Comparison of ENCODE assay signal across 8 cellular contexts in the genomic region with DNA sequence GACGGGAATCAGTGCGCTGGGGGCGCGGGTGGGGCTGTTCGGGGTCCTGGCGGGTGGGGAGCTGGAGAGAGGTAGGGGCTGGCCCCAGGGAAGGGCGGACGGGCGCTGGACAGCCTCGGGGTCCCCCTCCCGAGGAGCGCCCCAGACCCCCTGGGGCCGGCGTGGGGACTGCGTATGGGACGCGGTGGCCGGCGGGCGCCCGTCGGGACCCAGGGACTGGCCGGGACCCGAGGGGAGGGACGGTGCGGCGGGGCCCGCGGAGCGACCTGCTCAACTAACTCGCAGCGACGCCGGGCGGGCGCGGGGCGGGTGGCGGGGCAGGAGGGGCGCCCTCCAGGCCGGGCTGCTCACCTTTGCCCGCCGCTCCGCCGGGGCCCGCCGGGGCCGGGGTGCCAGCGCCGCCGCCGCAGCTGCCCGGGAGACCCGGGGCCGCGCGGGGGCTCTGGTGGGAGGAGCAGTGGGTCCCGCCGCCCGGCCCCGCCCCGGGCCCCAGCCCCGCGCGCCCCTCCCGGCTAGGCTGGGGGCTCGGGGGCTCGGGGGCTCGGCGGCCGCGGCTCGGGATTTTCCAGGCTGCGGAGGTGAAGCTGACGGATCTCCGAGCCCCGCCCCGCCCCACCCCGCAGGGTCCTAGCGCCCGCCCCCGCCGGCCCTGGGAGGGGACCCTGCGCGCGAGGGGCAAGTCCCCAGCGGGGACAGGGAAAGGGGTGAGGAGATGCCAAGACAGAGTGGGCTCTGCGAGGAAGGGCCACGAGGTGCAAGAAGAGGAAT. TPM values are rescaled to one million over a fixed set of nuclear protein-coding genes. Genes with fewer than 3 reads are reported as not detected.
A peak's percentile ranks its signal among the peaks of the same experiment; 100 is the strongest.
DNase-seq lines count a peak whose midpoint lies in the region; TF ChIP-seq lines count a peak whose summit lies in the region.

No MANE protein-coding gene starts in this region.

- no peaks in the 10 kb centered on the region for H3K27me3 ChIP-seq in tibial artery

- intact Hi-C loops in tibial artery (cut with DNase I; ENCODE audit: low total_unique reads): no loop called here

- TF ChIP-seq CTCF in GM13976 (IDR thresholded peaks at IDR 0.05; ENCODE audit: borderline replicate concordance, control extremely low read depth, extremely low read depth, insufficient read depth, missing control alignments): no peak
- peak; percentile 13 for TF ChIP-seq CTCF in neural crest cell (conservative IDR thresholded peaks at IDR 0.05)
- TF ChIP-seq CTCF in tibial artery (IDR thresholded peaks at IDR 0.05): no peak

- H3K27ac ChIP-seq in epithelial cell of prostate (peak overlapping the region; percentile 36), tibial artery (peak overlapping the region; percentile 56 to 60)

- no peaks in the 10 kb centered on the region for H3K9me3 Mint-ChIP-seq in neural crest cell

- H3K4me3 Mint-ChIP-seq in neural crest cell: peak overlapping the region; percentile 86

- H3K9me3 ChIP-seq in tibial artery: no peaks in the 10 kb centered on the region

- H3K4me1 ChIP-seq in tibial artery: peaks cover 0 to 53% (median 32%) of the 10 kb centered on the region in 4 donors

- peaks cover 20% of the 10 kb centered on the region for H3K4me1 Mint-ChIP-seq in neural crest cell

- H3K36me3 ChIP-seq in tibial artery: no peaks in the 10 kb centered on the region

- no peaks in the 10 kb centered on the region for H3K36me3 Mint-ChIP-seq in neural crest cell (ENCODE audit: low read depth)

- peak; percentile 87 for DNase-seq in GM13976 (ENCODE audit: low spot score)
- DNase-seq in NCI-H1105 (lab: John Stamatoyannopoulos, UW): peak; percentile 30
- DNase-seq in activated T-cell treated with anti-CD3 and anti-CD28 coated beads for 1 hour (ENCODE audit: low read depth): peak; percentile 44
- DNase-seq in epithelial cell of prostate (ENCODE audit: low read depth, low spot score): no peak
- DNase-seq in neural crest cell (ENCODE audit: low read depth, low spot score): no peak
- no peak for DNase-seq in tibial artery
- no peak for DNase-seq in GDM1 (lab: John Stamatoyannopoulos, UW)
- DNase-seq in MV-4-11 (lab: John Stamatoyannopoulos, UW): no peak

- no peak overlapping the region for H3K27ac Mint-ChIP-seq in neural crest cell (ENCODE audit: unreplicated experiment)

- peak overlapping the region; percentile 55 to 82 for H3K4me3 ChIP-seq in tibial artery

- H3K27me3 Mint-ChIP-seq in neural crest cell (ENCODE audit: low read depth): peaks cover 17% of the 10 kb centered on the region

- in situ Hi-C loops in GM13976 (cut with MboI; ENCODE audit: low sequenced_read_pairs, unreplicated experiment): no loop called here

RNA-seq across cellular contexts. Expression of a gene that starts 12.3 kb away (rescaled TPM):
- total RNA-seq in neural crest cell: 12.6 and 13.5 TPM in 2 replicates

RNA-seq across cellular contexts. Expression of a gene that starts 29.3 kb away (rescaled TPM):
- 79.0 and 80.7 TPM in 2 replicates for total RNA-seq in neural crest cell

RNA-seq across cellular contexts. Expression of a gene that starts 32.7 kb away (rescaled TPM):
- 22.7 and 24.5 TPM in 2 replicates for total RNA-seq in neural crest cell

Comparison
In these comparisons a context has a peak if more than half of its experiments do, and no peak if none do; other contexts are left out.
1. DNase-seq: peak in GM13976 (single experiment), NCI-H1105 (single experiment) and activated T-cell treated with anti-CD3 and anti-CD28 coated beads for 1 hour (single experiment); none in epithelial cell of prostate (single experiment), neural crest cell (single experiment), tibial artery (0 of 2), GDM1 (single experiment) and MV-4-11 (single experiment).